In the genomic region with DNA sequence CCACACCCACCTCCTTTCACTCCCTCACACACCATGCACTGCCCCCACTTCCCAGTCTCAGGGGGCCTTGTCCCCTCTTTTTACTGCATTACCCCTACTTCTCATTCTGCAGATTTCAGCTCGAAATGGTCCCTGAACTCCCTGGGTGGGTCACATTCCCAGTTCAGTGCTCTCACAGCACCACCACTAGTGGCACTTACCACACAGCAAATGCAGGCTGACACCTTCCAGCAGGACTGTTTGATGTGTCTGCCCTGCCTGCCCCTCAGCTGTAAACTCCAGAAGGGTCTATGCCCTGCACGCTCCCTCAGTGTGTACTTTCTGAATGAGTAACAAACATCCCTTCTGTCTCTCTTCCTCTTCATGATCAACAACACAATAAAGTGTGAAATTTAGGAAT, we compare ENCODE assay signal across 1 cellular context.
TF ChIP-seq lines count a peak whose summit lies in the region.

No MANE protein-coding gene starts in this region.

TF ChIP-seq in WTC11, 78 proteins besides CTCF, POLR2A, EP300 and RAD21 (continued from another document):
- no peak for TF ChIP-seq SMAD3 (CRISPR knock-in tag; IDR thresholded peaks at IDR 0.05; ENCODE audit: borderline replicate concordance)
- TF ChIP-seq TP53 (CRISPR knock-in tag; IDR thresholded peaks at IDR 0.05) = no peak
- no peak for TF ChIP-seq ZNF263 (CRISPR knock-in tag; IDR thresholded peaks at IDR 0.05; ENCODE audit: low read depth)
- no peak for TF ChIP-seq GABPB1 (CRISPR knock-in tag; IDR thresholded peaks at IDR 0.05)
- no peak for TF ChIP-seq NFATC4 (CRISPR knock-in tag; IDR thresholded peaks at IDR 0.05)
- TF ChIP-seq NFYB (CRISPR knock-in tag; conservative IDR thresholded peaks at IDR 0.05; ENCODE audit: low read depth) = no peak
- TF ChIP-seq PRRX2 (CRISPR knock-in tag; IDR thresholded peaks at IDR 0.05) = no peak
- no peak for TF ChIP-seq ZNF416 (CRISPR knock-in tag; IDR thresholded peaks at IDR 0.05)
- TF ChIP-seq, protein P1, sequence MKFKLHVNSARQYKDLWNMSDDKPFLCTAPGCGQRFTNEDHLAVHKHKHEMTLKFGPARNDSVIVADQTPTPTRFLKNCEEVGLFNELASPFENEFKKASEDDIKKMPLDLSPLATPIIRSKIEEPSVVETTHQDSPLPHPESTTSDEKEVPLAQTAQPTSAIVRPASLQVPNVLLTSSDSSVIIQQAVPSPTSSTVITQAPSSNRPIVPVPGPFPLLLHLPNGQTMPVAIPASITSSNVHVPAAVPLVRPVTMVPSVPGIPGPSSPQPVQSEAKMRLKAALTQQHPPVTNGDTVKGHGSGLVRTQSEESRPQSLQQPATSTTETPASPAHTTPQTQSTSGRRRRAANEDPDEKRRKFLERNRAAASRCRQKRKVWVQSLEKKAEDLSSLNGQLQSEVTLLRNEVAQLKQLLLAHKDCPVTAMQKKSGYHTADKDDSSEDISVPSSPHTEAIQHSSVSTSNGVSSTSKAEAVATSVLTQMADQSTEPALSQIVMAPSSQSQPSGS (CRISPR knock-in tag; IDR thresholded peaks at IDR 0.05; ENCODE audit: borderline replicate concordance, low read depth) = no peak
